Comparison of ENCODE assay signal across 18 cellular contexts in the genomic region with DNA sequence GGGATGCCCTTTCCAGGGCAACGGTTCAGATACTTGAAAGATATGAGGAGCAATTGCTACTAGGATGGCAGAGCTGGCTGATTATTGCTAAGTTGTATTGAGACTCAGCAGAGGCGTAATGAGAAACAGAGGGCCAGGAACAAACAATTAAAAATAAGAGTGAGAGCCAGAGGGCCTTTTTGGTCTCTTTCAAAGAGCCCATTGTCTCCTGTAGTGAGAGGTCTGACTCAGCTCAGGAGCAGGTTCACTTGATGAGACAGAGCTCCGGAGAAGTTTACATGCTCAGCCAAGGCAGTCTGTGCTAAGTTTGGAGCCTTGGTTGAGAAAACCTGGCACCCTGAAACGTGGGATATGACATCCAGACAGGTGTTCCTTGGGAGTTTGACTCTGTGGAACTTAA.
A peak's percentile ranks its signal among the peaks of the same experiment; 100 is the strongest.
DNase-seq lines count a peak whose midpoint lies in the region; ATAC-seq and TF ChIP-seq lines count a peak whose summit lies in the region.
"Had no signal": no experiment of that assay in that cellular context is flagged by ENCODE, and none has a peak within 500 bp of the region (broad histone marks: within the 10 kb centered on the region; RNA-seq: fewer than 3 reads in every experiment).

No MANE protein-coding gene starts in this region.

- H3K36me3 ChIP-seq in smooth muscle cell (ENCODE audit: low read depth) (no peaks in the 10 kb centered on the region), GM23338 (ENCODE audit: insufficient read depth) (no peaks in the 10 kb centered on the region)

- no peak overlapping the region for H3K4me3 Mint-ChIP-seq in GM23338
- no peak overlapping the region for H3K4me3 Mint-ChIP-seq in activated CD8-positive, alpha-beta T cell treated with anti-CD3 and anti-CD28 coated beads, Interleukin-2, amount 10 ng/mL, durations not matched to agents 7 days and 5 days
- no peak overlapping the region for H3K4me3 Mint-ChIP-seq in activated T-helper 1 cell treated with anti-CD3 and anti-CD28 coated beads, Interleukin-12 subunit alpha, Interleukin-12 subunit beta, Interleukin-2, Interleukin-4 antibody, amounts not matched to agents 30 ng/mL and 10 ng/mL and 1 ng/mL, durations not matched to agents 14 hours and 24 hours and 36 hours
- H3K4me3 Mint-ChIP-seq: CD14-positive monocyte; CD8-positive, alpha-beta T cell had no signal

- no peak for TF ChIP-seq CTCF in smooth muscle cell (IDR thresholded peaks at IDR 0.05; ENCODE audit: borderline replicate concordance, insufficient read depth, poor library complexity, severe bottlenecking)
- TF ChIP-seq CTCF in GM23338 (conservative IDR thresholded peaks at IDR 0.05; ENCODE audit: low read depth in 2 of 2), result no peak

- H3K27ac ChIP-seq in smooth muscle cell (ENCODE audit: low read depth), result peak overlapping the region; percentile 27
- no peak overlapping the region for H3K27ac ChIP-seq in GM23338 (ENCODE audit: low read depth)
- H3K27ac ChIP-seq: A549, KMS-11 had no signal

- H3K27me3 ChIP-seq in smooth muscle cell (ENCODE audit: low read depth) (no peaks in the 10 kb centered on the region), GM23338 (ENCODE audit: insufficient read depth) (no peaks in the 10 kb centered on the region)

- no peaks in the 10 kb centered on the region for H4K20me1 ChIP-seq in smooth muscle cell (ENCODE audit: low read depth)
- H4K20me1 ChIP-seq in GM23338 (replicated peaks; ENCODE audit: insufficient read depth), result no peaks in the 10 kb centered on the region

- H3K36me3 Mint-ChIP-seq in GM23338 (ENCODE audit: low read depth), result no peaks in the 10 kb centered on the region
- H3K36me3 Mint-ChIP-seq in activated CD8-positive, alpha-beta T cell treated with anti-CD3 and anti-CD28 coated beads, Interleukin-2, amount 10 ng/mL, durations not matched to agents 7 days and 5 days (ENCODE audit: low read depth), result no peaks in the 10 kb centered on the region
- no peaks in the 10 kb centered on the region for H3K36me3 Mint-ChIP-seq in activated T-helper 1 cell treated with anti-CD3 and anti-CD28 coated beads, Interleukin-12 subunit alpha, Interleukin-12 subunit beta, Interleukin-2, Interleukin-4 antibody, amounts not matched to agents 30 ng/mL and 10 ng/mL and 1 ng/mL, durations not matched to agents 14 hours and 24 hours and 36 hours (ENCODE audit: low read depth)
- H3K36me3 Mint-ChIP-seq: CD14-positive monocyte; CD8-positive, alpha-beta T cell had no signal

- H2AFZ ChIP-seq in smooth muscle cell (ENCODE audit: low read depth) (no peak overlapping the region), GM23338 (no peak overlapping the region)

- no peaks in the 10 kb centered on the region; the same call in 1 of the 3 replicates for H3K4me1 Mint-ChIP-seq in GM23338
- H3K4me1 Mint-ChIP-seq in activated CD8-positive, alpha-beta T cell treated with anti-CD3 and anti-CD28 coated beads, Interleukin-2, amount 10 ng/mL, durations not matched to agents 7 days and 5 days (ENCODE audit: low read depth), result no peaks in the 10 kb centered on the region
- no peaks in the 10 kb centered on the region for H3K4me1 Mint-ChIP-seq in activated T-helper 1 cell treated with anti-CD3 and anti-CD28 coated beads, Interleukin-12 subunit alpha, Interleukin-12 subunit beta, Interleukin-2, Interleukin-4 antibody, amounts not matched to agents 30 ng/mL and 10 ng/mL and 1 ng/mL, durations not matched to agents 14 hours and 24 hours and 36 hours (ENCODE audit: low read depth)
- H3K4me1 Mint-ChIP-seq: CD14-positive monocyte had no signal

- no peaks in the 10 kb centered on the region for H3K9me3 ChIP-seq in smooth muscle cell (replicated peaks; ENCODE audit: low read depth)
- H3K9me3 ChIP-seq: A549 had no signal

- H3K9ac ChIP-seq in smooth muscle cell (ENCODE audit: low read depth), result no peak overlapping the region
- H3K9ac ChIP-seq: KMS-11 had no signal

- WGBS in smooth muscle cell (ENCODE audit: low lambda C conversion rate), result 57% methylated on average over 4 of the region's 4 CpGs

- in situ Hi-C loops in SK-MEL-5 (cut with HindIII; ENCODE audit: low pct_unique_long_range_greater_than_20kb, low sequenced_read_pairs), result no loop called here

- DNase-seq in SK-MEL-5 (ENCODE audit: low read depth, low spot score), result peak; percentile 36
- peak; percentile 17 for DNase-seq in foreskin melanocyte
- DNase-seq in smooth muscle cell (lab: John Stamatoyannopoulos, UW; ENCODE audit: unreplicated experiment), result no peak
- DNase-seq in GM23338 (ENCODE audit: low spot score), result no peak
- DNase-seq in activated CD8-positive, alpha-beta T cell treated with anti-CD3 and anti-CD28 coated beads, Interleukin-2, amount 10 ng/mL, durations not matched to agents 7 days and 5 days, result no peak
- no peak for DNase-seq in activated T-helper 1 cell treated with anti-CD3 and anti-CD28 coated beads, Interleukin-12 subunit alpha, Interleukin-12 subunit beta, Interleukin-2, Interleukin-4 antibody, amounts not matched to agents 30 ng/mL and 10 ng/mL and 1 ng/mL, durations not matched to agents 14 hours and 24 hours and 36 hours (ENCODE audit: low spot score)
- no peak for DNase-seq in EL
- DNase-seq: CD8-positive, alpha-beta T cell; COR-L47; DMS153; DMS79 treated with DMSO at 0.1 percent for 48 hours; GF-D8 had no signal

- intact Hi-C loops in activated T-helper 1 cell treated with anti-CD3 and anti-CD28 coated beads, Interleukin-12 subunit alpha, Interleukin-12 subunit beta, Interleukin-2, Interleukin-4 antibody, amounts not matched to agents 30 ng/mL and 10 ng/mL and 1 ng/mL, durations not matched to agents 14 hours and 24 hours and 36 hours (cut with micrococcal nuclease), result no loop called here

- CTCF ChIA-PET in activated CD8-positive, alpha-beta T cell treated with anti-CD3 and anti-CD28 coated beads, Interleukin-2, amount 10 ng/mL, durations not matched to agents 7 days and 5 days (lab: Charles Lee), result no interaction called here

- H3K4me2 ChIP-seq in smooth muscle cell (no peak overlapping the region), GM23338 (no peak overlapping the region)
- H3K4me2 ChIP-seq: A549, KMS-11 had no signal

- H3K27ac Mint-ChIP-seq in GM23338, result no peak overlapping the region
- no peak overlapping the region for H3K27ac Mint-ChIP-seq in activated CD8-positive, alpha-beta T cell treated with anti-CD3 and anti-CD28 coated beads, Interleukin-2, amount 10 ng/mL, durations not matched to agents 7 days and 5 days
- no peak overlapping the region for H3K27ac Mint-ChIP-seq in activated T-helper 1 cell treated with anti-CD3 and anti-CD28 coated beads, Interleukin-12 subunit alpha, Interleukin-12 subunit beta, Interleukin-2, Interleukin-4 antibody, amounts not matched to agents 30 ng/mL and 10 ng/mL and 1 ng/mL, durations not matched to agents 14 hours and 24 hours and 36 hours
- H3K27ac Mint-ChIP-seq: CD8-positive, alpha-beta T cell had no signal

- no peaks in the 10 kb centered on the region for H3F3A ChIP-seq in smooth muscle cell (ENCODE audit: low read depth)
- H3F3A ChIP-seq in GM23338 (replicated peaks; ENCODE audit: low read depth), result no peaks in the 10 kb centered on the region

- H3K9me2 ChIP-seq in GM23338 (ENCODE audit: insufficient read depth), result no peaks in the 10 kb centered on the region

- no peaks in the 10 kb centered on the region for H3K27me3 Mint-ChIP-seq in GM23338 (ENCODE audit: insufficient read depth, low read depth, poor library complexity)
- H3K27me3 Mint-ChIP-seq in activated CD8-positive, alpha-beta T cell treated with anti-CD3 and anti-CD28 coated beads, Interleukin-2, amount 10 ng/mL, durations not matched to agents 7 days and 5 days (ENCODE audit: low read depth), result no peaks in the 10 kb centered on the region
- H3K27me3 Mint-ChIP-seq in activated T-helper 1 cell treated with anti-CD3 and anti-CD28 coated beads, Interleukin-12 subunit alpha, Interleukin-12 subunit beta, Interleukin-2, Interleukin-4 antibody, amounts not matched to agents 30 ng/mL and 10 ng/mL and 1 ng/mL, durations not matched to agents 14 hours and 24 hours and 36 hours (ENCODE audit: insufficient read depth), result no peaks in the 10 kb centered on the region

- H3K9me3 Mint-ChIP-seq in GM23338, result no peaks in the 10 kb centered on the region
- H3K9me3 Mint-ChIP-seq in activated CD8-positive, alpha-beta T cell treated with anti-CD3 and anti-CD28 coated beads, Interleukin-2, amount 10 ng/mL, durations not matched to agents 7 days and 5 days (ENCODE audit: insufficient read depth), result peaks cover 11% of the 10 kb centered on the region
- H3K9me3 Mint-ChIP-seq in activated T-helper 1 cell treated with anti-CD3 and anti-CD28 coated beads, Interleukin-12 subunit alpha, Interleukin-12 subunit beta, Interleukin-2, Interleukin-4 antibody, amounts not matched to agents 30 ng/mL and 10 ng/mL and 1 ng/mL, durations not matched to agents 14 hours and 24 hours and 36 hours, result peaks cover 23% of the 10 kb centered on the region

- H3K4me1 ChIP-seq in smooth muscle cell (ENCODE audit: low read depth) (no peaks in the 10 kb centered on the region), GM23338 (ENCODE audit: insufficient read depth) (no peaks in the 10 kb centered on the region)
- H3K4me1 ChIP-seq: A549 had no signal

- H3K79me2 ChIP-seq in smooth muscle cell (ENCODE audit: low read depth), result no peaks in the 10 kb centered on the region
- H3K79me2 ChIP-seq in GM23338 (replicated peaks; ENCODE audit: insufficient read depth), result no peaks in the 10 kb centered on the region

- H3K4me3 ChIP-seq in smooth muscle cell (no peak overlapping the region), GM23338 (no peak overlapping the region)
- H3K4me3 ChIP-seq: A549 had no signal

- POLR2A ChIA-PET in activated CD8-positive, alpha-beta T cell treated with anti-CD3 and anti-CD28 coated beads, Interleukin-2, amount 10 ng/mL, durations not matched to agents 7 days and 5 days (lab: Charles Lee), result no interaction called here

- peak; percentile 46 for ATAC-seq in HG03432 (IDR thresholded peaks at IDR 0.05; ENCODE audit: unreplicated experiment)
- no peak for ATAC-seq in GM23338
- no peak for ATAC-seq in activated CD8-positive, alpha-beta T cell treated with anti-CD3 and anti-CD28 coated beads, Interleukin-2, amount 10 ng/mL, durations not matched to agents 7 days and 5 days
- ATAC-seq: A549; CD8-positive, alpha-beta T cell; HCT116; HepG2 had no signal

Comparison
In these comparisons a context has a peak if more than half of its experiments do, and no peak if none do; other contexts are left out.
1. DNase-seq: peak in SK-MEL-5 (single experiment) and foreskin melanocyte (single experiment); none in smooth muscle cell (single experiment), GM23338 (single experiment), activated CD8-positive, alpha-beta T cell treated with anti-CD3 and anti-CD28 coated beads, Interleukin-2, amount 10 ng/mL, durations not matched to agents 7 days and 5 days (single experiment), activated T-helper 1 cell treated with anti-CD3 and anti-CD28 coated beads, Interleukin-12 subunit alpha, Interleukin-12 subunit beta, Interleukin-2, Interleukin-4 antibody, amounts not matched to agents 30 ng/mL and 10 ng/mL and 1 ng/mL, durations not matched to agents 14 hours and 24 hours and 36 hours (single experiment) and EL (single experiment).